Comparison of ENCODE assay signal across 1 cellular context in genomic region chr15:98843844-98844243, GRCh38.
TF ChIP-seq lines count a peak whose summit lies in the region.

No MANE protein-coding gene starts in this region.

TF ChIP-seq in A549, 52 proteins besides CTCF, POLR2A, EP300 and RAD21 (continued from another document):
- peak; percentile 54; the same call in 1 of the 2 replicates for TF ChIP-seq MAX (IDR thresholded peaks at IDR 0.05)
- peak; percentile 95 for TF ChIP-seq GATA3 (IDR thresholded peaks at IDR 0.05; ENCODE audit: borderline replicate concordance)
- no peak for TF ChIP-seq FOSL2 (IDR thresholded peaks at IDR 0.05)
- peak; percentile 45; the same call in 1 of the 2 replicates for TF ChIP-seq FOSL2 (CRISPR knock-in tag; IDR thresholded peaks at IDR 0.05)
- TF ChIP-seq RCOR1 (IDR thresholded peaks at IDR 0.05; ENCODE audit: low read depth, low read length), result no peak
- TF ChIP-seq JUNB (IDR thresholded peaks at IDR 0.05), result 0 out of 2 replicates have a peak, but pooled peaks have one; percentile 13
